In the genomic region with DNA sequence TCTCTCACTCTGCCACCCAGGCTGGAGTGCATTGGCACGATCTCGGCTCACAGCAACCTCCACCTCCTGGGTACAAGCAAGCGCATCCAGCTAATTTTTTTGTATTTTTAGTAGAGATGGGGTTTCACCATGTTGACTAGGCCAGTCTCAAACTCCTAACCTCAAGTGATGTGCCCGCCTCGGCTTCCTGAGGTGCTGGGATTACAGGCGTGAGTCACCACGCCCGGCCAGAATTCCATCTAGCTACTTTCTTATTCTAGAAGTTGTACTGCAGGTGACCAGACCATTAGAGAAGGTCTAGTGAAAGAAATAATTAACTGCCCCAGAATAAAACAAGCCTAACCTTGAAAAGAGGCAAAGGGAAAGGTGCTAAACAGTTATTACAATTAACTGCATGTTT, we compare ENCODE assay signal across 9 cellular contexts. TPM values are rescaled to one million over a fixed set of nuclear protein-coding genes. Genes with fewer than 3 reads are reported as not detected.
DNase-seq lines count a peak whose midpoint lies in the region; ATAC-seq, FAIRE-seq and TF ChIP-seq lines count a peak whose summit lies in the region.
"Had no signal": no experiment of that assay in that cellular context is flagged by ENCODE, and none has a peak within 500 bp of the region (broad histone marks: within the 10 kb centered on the region; RNA-seq: fewer than 3 reads in every experiment).

No MANE protein-coding gene starts in this region.

- no peak overlapping the region for H3K27ac ChIP-seq in CD4-positive, alpha-beta T cell (ENCODE audit: low read depth, low read length)
- no peak overlapping the region for H3K27ac ChIP-seq in testis

- POLR2A ChIA-PET in CD4-positive, alpha-beta T cell (lab: Charles Lee), result interaction anchor here (7.3 kb wide), 1 partner anchor 86 kb away, joined by 78 read pairs; a partner anchor contains a TSS
- POLR2A ChIA-PET in activated naive CD8-positive, alpha-beta T cell treated with anti-CD3 and anti-CD28 coated beads, Interleukin-2, amount 10 ng/mL, durations not matched to agents 7 days and 5 days (lab: Charles Lee), result interaction anchor here (1.1 kb wide), 1 partner anchor 87 kb away, joined by 4 read pairs; a partner anchor contains a TSS

- H3K4me1 Mint-ChIP-seq in CD4-positive, alpha-beta T cell (ENCODE audit: low read depth), result peaks cover 47% of the 10 kb centered on the region
- peaks cover 22% of the 10 kb centered on the region for H3K4me1 Mint-ChIP-seq in activated naive CD8-positive, alpha-beta T cell treated with anti-CD3 and anti-CD28 coated beads, Interleukin-2, amount 10 ng/mL, durations not matched to agents 7 days and 5 days

- H3K9me3 ChIP-seq in CD4-positive, alpha-beta T cell (ENCODE audit: control insufficient read depth, low read length), result no peaks in the 10 kb centered on the region
- H3K9me3 ChIP-seq in mononuclear cell (ENCODE audit: low read depth, low read length), result no peaks in the 10 kb centered on the region
- H3K9me3 ChIP-seq in testis, result no peaks in the 10 kb centered on the region

- H3K4me1 ChIP-seq in mononuclear cell (ENCODE audit: insufficient read depth, low read length), result peaks cover 42% of the 10 kb centered on the region
- H3K4me1 ChIP-seq in testis, result peaks cover 5% of the 10 kb centered on the region

- CTCF ChIA-PET in CD4-positive, alpha-beta T cell (lab: Charles Lee), result interaction anchor here (0.6 to 1.1 kb wide), 2 partner anchors 10 to 1652 kb away, joined by 3 read pairs; no protein-coding TSS in a partner anchor

- TF ChIP-seq CTCF in CD4-positive, alpha-beta T cell (IDR thresholded peaks at IDR 0.05), result no peak
- TF ChIP-seq CTCF in testis (IDR thresholded peaks at IDR 0.05), result no peak

- no peak for TF ChIP-seq POLR2A in testis (IDR thresholded peaks at IDR 0.05)

- FAIRE-seq in HTR-8/SVneo (lab: Jason Lieb, UNC), result no peak

- no peaks in the 10 kb centered on the region for H3K9me3 Mint-ChIP-seq in CD4-positive, alpha-beta T cell
- H3K9me3 Mint-ChIP-seq in activated naive CD8-positive, alpha-beta T cell treated with anti-CD3 and anti-CD28 coated beads, Interleukin-2, amount 10 ng/mL, durations not matched to agents 7 days and 5 days, result no peaks in the 10 kb centered on the region

- no peaks in the 10 kb centered on the region for H3K36me3 ChIP-seq in testis (ENCODE audit: low read depth, missing control alignments)

- peak in 1 of 10 experiments; percentile 22 for DNase-seq in CD4-positive, alpha-beta T cell
- DNase-seq in HT-29 (ENCODE audit: low spot score), result peak; percentile 69
- DNase-seq in activated naive CD8-positive, alpha-beta T cell treated with anti-CD3 and anti-CD28 coated beads, Interleukin-2, amount 10 ng/mL, durations not matched to agents 7 days and 5 days, result no peak
- no peak for DNase-seq in HTR-8/SVneo (ENCODE audit: insufficient read length, low spot score)
- no peak for DNase-seq in NCI-H1417 treated with DMSO at 0.1 percent for 48 hours (lab: John Stamatoyannopoulos, UW)
- no peak for DNase-seq in testis
- no peak for DNase-seq in GF-D8 (lab: John Stamatoyannopoulos, UW)

- H3K4me3 Mint-ChIP-seq in CD4-positive, alpha-beta T cell, result peak overlapping the region; percentile 80
- H3K4me3 Mint-ChIP-seq in activated naive CD8-positive, alpha-beta T cell treated with anti-CD3 and anti-CD28 coated beads, Interleukin-2, amount 10 ng/mL, durations not matched to agents 7 days and 5 days, result peak overlapping the region; percentile 100

- no peak for ATAC-seq in CD4-positive, alpha-beta T cell (ENCODE audit: poor library complexity)
- no peak for ATAC-seq in activated naive CD8-positive, alpha-beta T cell treated with anti-CD3 and anti-CD28 coated beads, Interleukin-2, amount 10 ng/mL, durations not matched to agents 7 days and 5 days (ENCODE audit: low read depth)
- ATAC-seq: Right ventricle myocardium inferior had no signal

- WGBS in testis, 2 donors, result 85 to 92% methylated on average over 8 of the region's 8 CpGs

- intact Hi-C loops in CD4-positive, alpha-beta T cell (cut with DNase I, micrococcal nuclease), result loop anchor here in 1 of 2 experiments (10.0 kb wide), 3 partner anchors 742 to 1772 kb away; a partner anchor contains a TSS
- intact Hi-C loops in testis (cut with DNase I; ENCODE audit: low total_unique reads), result no loop called here

- H3K4me3 ChIP-seq in mononuclear cell (ENCODE audit: low read length), result peak overlapping the region; percentile 14
- no peak overlapping the region for H3K4me3 ChIP-seq in testis

- H3K27me3 ChIP-seq in CD4-positive, alpha-beta T cell (ENCODE audit: control insufficient read depth, insufficient read depth, low read length), result no peaks in the 10 kb centered on the region
- H3K27me3 ChIP-seq in mononuclear cell (ENCODE audit: insufficient read depth, low read length) (no peaks in the 10 kb centered on the region), testis (no peaks in the 10 kb centered on the region)

- H3K27me3 Mint-ChIP-seq in CD4-positive, alpha-beta T cell, result no peaks in the 10 kb centered on the region
- H3K27me3 Mint-ChIP-seq in activated naive CD8-positive, alpha-beta T cell treated with anti-CD3 and anti-CD28 coated beads, Interleukin-2, amount 10 ng/mL, durations not matched to agents 7 days and 5 days, result no peaks in the 10 kb centered on the region

- peaks cover 31% of the 10 kb centered on the region for H3K36me3 Mint-ChIP-seq in CD4-positive, alpha-beta T cell (ENCODE audit: low read depth)
- peaks cover 21% of the 10 kb centered on the region for H3K36me3 Mint-ChIP-seq in activated naive CD8-positive, alpha-beta T cell treated with anti-CD3 and anti-CD28 coated beads, Interleukin-2, amount 10 ng/mL, durations not matched to agents 7 days and 5 days

- H3K27ac Mint-ChIP-seq in CD4-positive, alpha-beta T cell, result peak overlapping the region; percentile 15
- peak overlapping the region; percentile 60 for H3K27ac Mint-ChIP-seq in activated naive CD8-positive, alpha-beta T cell treated with anti-CD3 and anti-CD28 coated beads, Interleukin-2, amount 10 ng/mL, durations not matched to agents 7 days and 5 days

RNA-seq across cellular contexts. Expression of a gene that starts 2.2 kb away (rescaled TPM):
- total RNA-seq in CD4-positive, alpha-beta T cell, result 10 to 100 TPM; 52.6 to 55.0 TPM
- total RNA-seq in HT-29 (2014; rRNA removed; shearing (Covaris generic)), result 53.4 and 58.9 TPM in 2 replicates
- total RNA-seq in activated naive CD8-positive, alpha-beta T cell treated with anti-CD3 and anti-CD28 coated beads, Interleukin-2, amount 10 ng/mL, durations not matched to agents 7 days and 5 days, result 10 to 100 TPM; 47.9 to 50.6 TPM
- total RNA-seq in mononuclear cell, result 96.0 TPM
- total RNA-seq in testis, result 10 to 100 TPM; 60.8 to 61.1 TPM
- 24.6 TPM for polyA plus RNA-seq in testis (ENCODE audit: insufficient read depth, low read depth, low replicate concordance)
